ENCODE assay signal across 8 cellular contexts in the genomic region with DNA sequence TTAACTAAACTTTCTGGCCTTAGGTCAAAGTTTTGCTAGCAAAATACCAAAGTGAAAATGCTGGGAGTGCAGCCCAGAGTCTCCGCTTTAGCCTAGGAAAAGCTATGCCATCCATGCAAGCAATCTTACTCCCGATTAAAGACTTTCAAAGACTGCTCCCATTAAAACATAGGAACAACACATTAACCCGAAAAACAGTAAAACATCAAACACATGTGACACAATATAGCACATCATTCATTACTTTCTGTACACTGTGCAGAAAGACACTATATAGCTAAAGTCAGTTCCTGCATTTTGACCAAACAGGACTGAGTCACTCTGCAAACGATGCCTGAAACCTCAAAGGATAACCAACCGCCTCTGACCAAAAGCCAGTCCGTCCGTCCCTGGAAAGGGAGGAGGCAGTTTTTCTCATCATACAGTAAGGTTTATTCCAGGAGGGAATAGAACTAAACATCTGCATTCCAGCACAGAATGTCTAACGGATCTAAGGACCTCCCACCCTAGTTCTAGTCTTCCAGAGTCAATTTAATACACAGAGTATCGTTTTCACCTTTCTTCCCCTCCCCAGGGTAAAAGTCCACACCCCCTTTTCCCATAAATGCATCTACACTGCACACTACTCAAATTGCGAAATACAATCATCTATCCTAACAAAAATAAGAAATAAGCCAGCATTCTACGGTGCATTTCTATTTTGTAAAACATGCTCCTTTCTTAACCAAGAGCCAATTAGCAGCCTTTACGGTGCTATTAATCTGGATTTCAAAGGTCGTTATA. TPM values are rescaled to one million over a fixed set of nuclear protein-coding genes. Genes with fewer than 3 reads are reported as not detected.
DNase-seq lines count a peak whose midpoint lies in the region; ATAC-seq, FAIRE-seq and TF ChIP-seq lines count a peak whose summit lies in the region.

No MANE protein-coding gene starts in this region.

- no peak for TF ChIP-seq RAD21 in GM12878 (IDR thresholded peaks at IDR 0.05; ENCODE audit: insufficient read depth, low read depth, low read length)

- H3K27ac Mint-ChIP-seq in T-helper 1 cell treated with Interleukin-12 subunit alpha and Interleukin-12 subunit beta and Interleukin-4 antibody, amounts not matched to agents 30 μg/mL and 1 μg/mL, for 36 hours, result peak overlapping the region; percentile 90

- RAD21 ChIA-PET in GM12878 (lab: Charles Lee; ENCODE audit: unreplicated experiment), result no interaction called here

- ATAC-seq in GM12878 (peak; percentile 42), GM21423 (IDR thresholded peaks at IDR 0.05; ENCODE audit: unreplicated experiment) (no peak)

- peak overlapping the region; percentile 97 for H3K4me3 Mint-ChIP-seq in T-helper 1 cell treated with Interleukin-12 subunit alpha and Interleukin-12 subunit beta and Interleukin-4 antibody, amounts not matched to agents 30 μg/mL and 1 μg/mL, for 36 hours

- H3K4me3 ChIP-seq in GM12878, result peak overlapping the region; percentile 95

- DNase-seq in T-helper 1 cell (no peak), NCI-H1694 (lab: John Stamatoyannopoulos, UW) (peak; percentile 18), GM12878 (ENCODE audit: low read depth, low spot score) (no peak), kidney tubule cell (ENCODE audit: low spot score) (peak; percentile 73), substantia nigra (lab: John Stamatoyannopoulos, UW) (no peak), ecto neural progenitor cell (ENCODE audit: low spot score) (no peak)

- no peaks in the 10 kb centered on the region for H3K27me3 ChIP-seq in GM12878 (replicated peaks in 1 of 2; ENCODE audit: control insufficient read depth in 2 of 2, insufficient read depth in 2 of 2, low read length in 1 of 2)

- 6% methylated on average over 13 of the region's 13 CpGs for WGBS in GM12878 (ENCODE audit: insufficient coverage, insufficient replicate concordance, low lambda C conversion rate, missing lambda C conversion rate)

- no peaks in the 10 kb centered on the region for H3K27me3 Mint-ChIP-seq in T-helper 1 cell treated with Interleukin-12 subunit alpha and Interleukin-12 subunit beta and Interleukin-4 antibody, amounts not matched to agents 30 μg/mL and 1 μg/mL, for 36 hours (ENCODE audit: low read depth)

- H3K4me1 ChIP-seq in GM12878 (ENCODE audit: control insufficient read depth, insufficient read depth, low read length), result no peaks in the 10 kb centered on the region

- H3K4me2 ChIP-seq in GM12878 (ENCODE audit: control insufficient read depth, insufficient read depth), result peak overlapping the region; percentile 83

- no peak for TF ChIP-seq EP300 in GM12878 (IDR thresholded peaks at IDR 0.05; ENCODE audit: borderline replicate concordance in 1 of 2, control insufficient read depth in 1 of 2, low read depth in 2 of 2, low read length in 2 of 2)

- POLR2A ChIA-PET in GM12878 (lab: Charles Lee), result no interaction called here

- H3K36me3 Mint-ChIP-seq in T-helper 1 cell treated with Interleukin-12 subunit alpha and Interleukin-12 subunit beta and Interleukin-4 antibody, amounts not matched to agents 30 μg/mL and 1 μg/mL, for 36 hours (ENCODE audit: low read depth), result peaks cover 4% of the 10 kb centered on the region

- peaks cover 60% of the 10 kb centered on the region for H3K79me2 ChIP-seq in GM12878 (ENCODE audit: control insufficient read depth, insufficient read depth, low read length)

- TF ChIP-seq POLR2A in GM12878 (IDR thresholded peaks at IDR 0.05; ENCODE audit: low read depth, low read length), result no peak

- H3K36me3 ChIP-seq in GM12878 (ENCODE audit: control insufficient read depth in 2 of 2, insufficient read depth in 2 of 2, low read length in 1 of 2), result no peaks in the 10 kb centered on the region

- peak overlapping the region; percentile 68 for H3K27ac ChIP-seq in GM12878 (ENCODE audit: control insufficient read depth, insufficient read depth)
- H3K27ac ChIP-seq in substantia nigra (ENCODE audit: low read depth, low read length, poor library complexity, severe bottlenecking), result peak overlapping the region; percentile 79

- peak overlapping the region; percentile 79 for H3K9ac ChIP-seq in GM12878 (ENCODE audit: control insufficient read depth, insufficient read depth, low read length)

- BruUV-seq in GM12878 (replicated peaks; lab: Mats Ljungman, UMichigan), result TSS peak; percentile 62

- H4K20me1 ChIP-seq in GM12878 (ENCODE audit: control insufficient read depth, insufficient read depth), result no peaks in the 10 kb centered on the region

- in situ Hi-C loops in GM12878 (cut with MboI), result no loop called here

- no peaks in the 10 kb centered on the region for H3K9me3 Mint-ChIP-seq in T-helper 1 cell treated with Interleukin-12 subunit alpha and Interleukin-12 subunit beta and Interleukin-4 antibody, amounts not matched to agents 30 μg/mL and 1 μg/mL, for 36 hours

- H3K9me3 ChIP-seq in GM12878 (replicated peaks; ENCODE audit: control insufficient read depth, insufficient read depth, low read length), result no peaks in the 10 kb centered on the region

- no peak overlapping the region; the same call in 1 of the 2 replicates for H2AFZ ChIP-seq in GM12878 (ENCODE audit: control insufficient read depth, low read depth, low read length)

- CTCF ChIA-PET in GM12878 (lab: Yijun Ruan, JAX), result interaction anchor here (3.2 kb wide), 1 partner anchor 108 kb away, joined by 13 read pairs; no protein-coding TSS in a partner anchor

- intact Hi-C loops in GM12878 (cut with micrococcal nuclease; ENCODE audit: unreplicated experiment), result loop anchor here (5.0 to 10.0 kb wide), 2 partner anchors 110 to 208 kb away; a partner anchor contains a TSS

- no peak for FAIRE-seq in GM12878 (lab: Jason Lieb, UNC)

- SMC1A ChIA-PET in GM12878 (lab: Charles Lee; ENCODE audit: uncharacterized antibody, unreplicated experiment), result interaction anchor here (1.0 to 1.8 kb wide), 5 partner anchors 9 to 103 kb away, joined by 3 to 4 read pairs (median 3); no protein-coding TSS in a partner anchor

- no peak for TF ChIP-seq CTCF in GM12878 (IDR thresholded peaks at IDR 0.05 in 2 of 3, conservative IDR thresholded peaks at IDR 0.05 in 1 of 3; ENCODE audit: control insufficient read depth in 2 of 3, extremely low read depth in 1 of 3, insufficient read depth in 1 of 3, low read depth in 3 of 3, low read length in 3 of 3)

- H3K4me1 Mint-ChIP-seq in T-helper 1 cell treated with Interleukin-12 subunit alpha and Interleukin-12 subunit beta and Interleukin-4 antibody, amounts not matched to agents 30 μg/mL and 1 μg/mL, for 36 hours (ENCODE audit: low read depth), result peaks cover 17% of the 10 kb centered on the region

TF ChIP-seq in GM12878, 131 proteins besides CTCF, POLR2A, EP300 and RAD21:
- TF ChIP-seq MYB (IDR thresholded peaks at IDR 0.05; ENCODE audit: borderline replicate concordance, low read depth, low read length), result no peak
- TF ChIP-seq SIN3A (IDR thresholded peaks at IDR 0.05; ENCODE audit: low read depth, low read length), result 0 out of 2 replicates have a peak, but pooled peaks have one; percentile 34
- TF ChIP-seq, protein P1, sequence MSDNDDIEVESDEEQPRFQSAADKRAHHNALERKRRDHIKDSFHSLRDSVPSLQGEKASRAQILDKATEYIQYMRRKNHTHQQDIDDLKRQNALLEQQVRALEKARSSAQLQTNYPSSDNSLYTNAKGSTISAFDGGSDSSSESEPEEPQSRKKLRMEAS (IDR thresholded peaks at IDR 0.05; ENCODE audit: low read depth, low read length), result no peak
- no peak for TF ChIP-seq NR2F1 (conservative IDR thresholded peaks at IDR 0.05)
TF ChIP-seq in GM12878: peak in this region for 1.

RNA-seq across cellular contexts. Expression of a gene that starts 1.7 kb away (rescaled TPM):
- total RNA-seq in GM12878 (2013; cell fraction: nucleolus; rRNA removed), result 48.5 and 57.0 TPM in 2 replicates
- total RNA-seq in GM12878 (2014; rRNA removed) (12.5 and 17.7 TPM in 2 replicates), GM12878 (2014; rRNA removed; fragmentation: Illumina TruSeq; extraction: Trizol) (22.1 and 22.5 TPM in 2 replicates), GM12878 (2021) (16.3 and 19.3 TPM in 2 replicates)
- polyA plus RNA-seq in GM12878 (2011; ENCODE audit: low read depth), result 3.0 TPM
- polyA plus RNA-seq in GM12878 (2011; rRNA removed) (5.1 and 9.1 TPM in 2 replicates), GM12878 (2014; fragmentation: Illumina TruSeq; extraction: Trizol) (12.7 and 15.8 TPM in 2 replicates), GM12878 (2014; fragmentation: Nextera tagmentation; extraction: Ambion mirVana) (1 to 10 TPM; 4.6 to 5.8 TPM), GM12878 (2014; rRNA removed) (6.3 and 7.6 TPM in 2 replicates), GM12878 (2016; fragmentation: Nextera tagmentation; extraction: Ambion mirVana) (1 to 10 TPM; 5.6 to 9.0 TPM)
- 1.6 and 2.3 TPM in 2 replicates for polyA plus RNA-seq in GM12878 (2011; cell fraction: cytosol; rRNA removed)
- 3.3 and 5.0 TPM in 2 replicates for polyA plus RNA-seq in GM12878 (2011; cell fraction: nucleus; rRNA removed)
- polyA plus RNA-seq in GM12878 (2012), result 5.2 and 6.6 TPM in 2 replicates
- 9.1 and 14.3 TPM in 2 replicates for polyA minus RNA-seq in GM12878 (2011; rRNA and poly(A)+ RNA removed)
- 3.7 and 4.7 TPM in 2 replicates for polyA minus RNA-seq in GM12878 (2011; cell fraction: cytosol; rRNA and poly(A)+ RNA removed)
- polyA minus RNA-seq in GM12878 (2011; cell fraction: nucleus; rRNA and poly(A)+ RNA removed), result 8.5 and 13.8 TPM in 2 replicates

Comparison
In these comparisons a context has a peak if more than half of its experiments do, and no peak if none do; other contexts are left out.
1. DNase-seq: peak in NCI-H1694 (single experiment) and kidney tubule cell (single experiment); none in T-helper 1 cell (0 of 5), GM12878 (single experiment), substantia nigra (0 of 49) and ecto neural progenitor cell (single experiment).